In the genomic region with DNA sequence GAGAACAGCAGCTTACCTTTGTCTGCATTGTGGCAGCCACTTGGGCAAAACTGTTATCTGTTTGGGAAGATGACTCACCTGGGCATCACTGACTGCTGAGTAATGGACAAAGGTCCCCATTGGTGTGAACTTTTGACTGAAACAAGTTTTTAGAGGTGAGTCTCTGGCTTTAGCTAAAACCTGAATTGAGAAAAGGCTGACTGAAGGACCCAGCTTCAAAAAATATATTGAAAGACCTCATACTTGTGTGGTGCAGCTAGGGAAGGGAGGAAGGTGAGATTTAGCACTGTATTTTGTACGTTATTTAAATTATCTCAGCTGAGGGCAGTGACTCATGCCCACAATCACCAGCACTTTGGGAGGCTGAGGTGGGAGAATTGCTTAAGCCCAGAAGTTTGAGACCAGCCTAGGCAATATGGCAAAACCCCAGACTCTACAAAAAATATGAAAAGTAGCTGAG, we compare ENCODE assay signal across 1 cellular context.
TF ChIP-seq lines count a peak whose summit lies in the region.

No MANE protein-coding gene starts in this region.

TF ChIP-seq in endothelial cell of umbilical vein, 7 proteins besides CTCF, POLR2A, EP300 and RAD21:
- TF ChIP-seq EZH2 (IDR thresholded peaks at IDR 0.05; ENCODE audit: borderline replicate concordance, low read depth, low read length, severe bottlenecking), result no peak
- no peak for TF ChIP-seq JUN (IDR thresholded peaks at IDR 0.05; ENCODE audit: borderline replicate concordance, insufficient read depth, insufficient read length, low read depth)
- TF ChIP-seq POLR2AphosphoS5 (IDR thresholded peaks at IDR 0.05; ENCODE audit: insufficient read depth, low read depth, low read length), result no peak
- TF ChIP-seq, protein P1, sequence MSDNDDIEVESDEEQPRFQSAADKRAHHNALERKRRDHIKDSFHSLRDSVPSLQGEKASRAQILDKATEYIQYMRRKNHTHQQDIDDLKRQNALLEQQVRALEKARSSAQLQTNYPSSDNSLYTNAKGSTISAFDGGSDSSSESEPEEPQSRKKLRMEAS (IDR thresholded peaks at IDR 0.05; ENCODE audit: insufficient read depth, insufficient read length), result no peak
- no peak for TF ChIP-seq MYC (IDR thresholded peaks at IDR 0.05; ENCODE audit: low read depth, low read length)
- TF ChIP-seq FOS (IDR thresholded peaks at IDR 0.05; ENCODE audit: borderline replicate concordance, insufficient read depth, low read length), result peak; percentile 36
- TF ChIP-seq GATA2 (IDR thresholded peaks at IDR 0.05; ENCODE audit: insufficient read depth, insufficient read length, low read depth, low read length), result peak; percentile 22
